8 cellular contexts compared by ENCODE assay signal in genomic region chr11:3421608-3422379, GRCh38. TPM values are rescaled to one million over a fixed set of nuclear protein-coding genes. Genes with fewer than 3 reads are reported as not detected.
DNase-seq lines count a peak whose midpoint lies in the region; ATAC-seq and TF ChIP-seq lines count a peak whose summit lies in the region.
"Not testable (repeated sequence)": the region's sequence is repeated elsewhere in the genome, so short reads cannot be mapped to it uniquely, and the experiment has no call there.

No MANE protein-coding gene starts in this region.

- ATAC-seq in heart right ventricle; naive thymus-derived CD4-positive, alpha-beta T cell: not testable (repeated sequence)

- H3K27ac Mint-ChIP-seq in activated CD4-positive, alpha-beta T cell treated with anti-CD3 and anti-CD28 coated beads, Interleukin-2, amount 10 ng/mL, durations not matched to agents 24 days and 14 days, result peak overlapping the region; percentile 67
- H3K27ac Mint-ChIP-seq in naive thymus-derived CD4-positive, alpha-beta T cell, result peak overlapping the region; percentile 74 to 99 (median 88)

- DNase-seq in BE2C (peak; percentile 47), HAP-1 (ENCODE audit: low spot score in 2 of 2) (peak; percentile 2 to 32), NCI-H345 (lab: John Stamatoyannopoulos, UW) (peak; percentile 50), brain microvascular endothelial cell (peak; percentile 82), heart right ventricle (peak in 1 of 2 donors; percentile 14)
- DNase-seq in activated CD4-positive, alpha-beta T cell treated with anti-CD3 and anti-CD28 coated beads, Interleukin-2, amount 10 ng/mL, durations not matched to agents 24 days and 14 days, result not testable (repeated sequence)
- DNase-seq in naive thymus-derived CD4-positive, alpha-beta T cell, result peak in 4 of 9 donors; percentile 10 to 37 (median 25)
- peak; percentile 12 for DNase-seq in stimulated activated CD4-positive, alpha-beta T cell treated with anti-CD3 and anti-CD28 coated beads, Interleukin-4, amount 100 ng/mL, for 24 hours

- H3K4me3 Mint-ChIP-seq in activated CD4-positive, alpha-beta T cell treated with anti-CD3 and anti-CD28 coated beads, Interleukin-2, amount 10 ng/mL, durations not matched to agents 24 days and 14 days, result peak overlapping the region; percentile 95
- peak overlapping the region; percentile 90 to 98 (median 94) for H3K4me3 Mint-ChIP-seq in naive thymus-derived CD4-positive, alpha-beta T cell

- intact Hi-C loops in activated CD4-positive, alpha-beta T cell treated with anti-CD3 and anti-CD28 coated beads, Interleukin-2, amount 10 ng/mL, durations not matched to agents 24 days and 14 days (cut with micrococcal nuclease), result loop anchor here (1.0 to 5.0 kb wide), 2 partner anchors 42 to 519 kb away; partner anchors contain the start of gene ZNF195
- intact Hi-C loops in heart right ventricle (cut with DNase I), result not testable (repeated sequence)
- intact Hi-C loops in naive thymus-derived CD4-positive, alpha-beta T cell (cut with micrococcal nuclease), result loop anchor here (1.0 to 10.0 kb wide), 12 partner anchors 13 to 975 kb away; partner anchors contain the start of genes CDKN1C (in 2 of the 2), NAP1L4 (in 2 of the 2), NUP98 (in 2 of the 2) and ZNF195 (in 2 of the 2)

- not testable (repeated sequence) for H3K36me3 Mint-ChIP-seq in activated CD4-positive, alpha-beta T cell treated with anti-CD3 and anti-CD28 coated beads, Interleukin-2, amount 10 ng/mL, durations not matched to agents 24 days and 14 days (ENCODE audit: low read depth); naive thymus-derived CD4-positive, alpha-beta T cell

- peaks cover 22% of the 10 kb centered on the region for H3K27me3 Mint-ChIP-seq in activated CD4-positive, alpha-beta T cell treated with anti-CD3 and anti-CD28 coated beads, Interleukin-2, amount 10 ng/mL, durations not matched to agents 24 days and 14 days
- peaks cover 0 to 38% (median 3%) of the 10 kb centered on the region in 5 donors for H3K27me3 Mint-ChIP-seq in naive thymus-derived CD4-positive, alpha-beta T cell

- 3 to 4% methylated on average over 41 to 42 of the region's 42 CpGs for WGBS in heart right ventricle, 2 donors

- not testable (repeated sequence) for H3K27me3 ChIP-seq in BE2C; HAP-1 (ENCODE audit: low read depth); brain microvascular endothelial cell (replicated peaks); heart right ventricle; naive thymus-derived CD4-positive, alpha-beta T cell (ENCODE audit: control insufficient read depth in 2 of 2, insufficient read depth in 2 of 2, low read length in 2 of 2)

- not testable (repeated sequence) for H3K9me3 ChIP-seq in BE2C; HAP-1; heart right ventricle; naive thymus-derived CD4-positive, alpha-beta T cell (ENCODE audit: control insufficient read depth in 2 of 3, low read length in 3 of 3)

- H3K4me1 ChIP-seq in BE2C; HAP-1; naive thymus-derived CD4-positive, alpha-beta T cell (ENCODE audit: control insufficient read depth in 2 of 2, insufficient read depth in 2 of 2, low read length in 2 of 2): not testable (repeated sequence)
- peaks cover 0 to 15% (median 6%) of the 10 kb centered on the region in 9 donors for H3K4me1 ChIP-seq in heart right ventricle

- in situ Hi-C loops in HAP-1 (cut with MboI; ENCODE audit: low sequenced_read_pairs), result loop anchor here (25.0 kb wide), 2 partner anchors 359 to 484 kb away; partner anchors contain the start of genes CARS1 and PHLDA2
- in situ Hi-C loops in brain microvascular endothelial cell (cut with HindIII; ENCODE audit: low pct_ligation_motif_present, low sequenced_read_pairs), result not testable (repeated sequence)

- H3K9me3 Mint-ChIP-seq in activated CD4-positive, alpha-beta T cell treated with anti-CD3 and anti-CD28 coated beads, Interleukin-2, amount 10 ng/mL, durations not matched to agents 24 days and 14 days; naive thymus-derived CD4-positive, alpha-beta T cell: not testable (repeated sequence)

- H3K27ac ChIP-seq in brain microvascular endothelial cell (peak overlapping the region; percentile 85), heart right ventricle (peak overlapping the region in 9 of 10 donors; percentile 24 to 79 (median 71))
- H3K27ac ChIP-seq in naive thymus-derived CD4-positive, alpha-beta T cell (ENCODE audit: low read depth, low read length), result peak overlapping the region; percentile 88

- not testable (repeated sequence) for H3K4me1 Mint-ChIP-seq in activated CD4-positive, alpha-beta T cell treated with anti-CD3 and anti-CD28 coated beads, Interleukin-2, amount 10 ng/mL, durations not matched to agents 24 days and 14 days
- peaks cover 5 to 21% (median 14%) of the 10 kb centered on the region in 7 donors for H3K4me1 Mint-ChIP-seq in naive thymus-derived CD4-positive, alpha-beta T cell

- H3K36me3 ChIP-seq in BE2C; HAP-1 (replicated peaks); brain microvascular endothelial cell (replicated peaks); heart right ventricle; naive thymus-derived CD4-positive, alpha-beta T cell (ENCODE audit: control insufficient read depth in 2 of 3, insufficient read depth in 3 of 3, low read length in 3 of 3): not testable (repeated sequence)

- POLR2A ChIA-PET in naive thymus-derived CD4-positive, alpha-beta T cell (lab: Charles Lee), result interaction anchor here (0.7 kb wide), 1 partner anchor 43 kb away, joined by 5 read pairs; no protein-coding TSS in a partner anchor

- H3K4me3 ChIP-seq in BE2C (ENCODE audit: low read depth, low read length), result peak overlapping the region; percentile 54
- peak overlapping the region; percentile 48 for H3K4me3 ChIP-seq in HAP-1
- peak overlapping the region; percentile 60 for H3K4me3 ChIP-seq in brain microvascular endothelial cell (ENCODE audit: low read depth, low read length)
- peak overlapping the region; percentile 49 to 77 (median 66) for H3K4me3 ChIP-seq in heart right ventricle
- H3K4me3 ChIP-seq in naive thymus-derived CD4-positive, alpha-beta T cell (ENCODE audit: low read length), result peak overlapping the region; percentile 61

- TF ChIP-seq CTCF in BE2C (IDR thresholded peaks at IDR 0.05; ENCODE audit: low read depth, low read length); brain microvascular endothelial cell (IDR thresholded peaks at IDR 0.05; ENCODE audit: low read depth, low read length, missing control alignments); heart right ventricle (IDR thresholded peaks at IDR 0.05): not testable (repeated sequence)

- CTCF ChIA-PET in naive thymus-derived CD4-positive, alpha-beta T cell (lab: Charles Lee), result not testable (repeated sequence)

RNA-seq across cellular contexts. Expression of gene ZNF195, which starts 42.8 kb away (rescaled TPM):
- polyA plus RNA-seq in BE2C (2012; ENCODE audit: insufficient read depth, insufficient read length, low read depth), result 20.1 TPM
- total RNA-seq in activated CD4-positive, alpha-beta T cell treated with anti-CD3 and anti-CD28 coated beads, Interleukin-2, amount 10 ng/mL, durations not matched to agents 24 days and 14 days, result 39.4 and 44.0 TPM in 2 replicates
- total RNA-seq in heart right ventricle, result 10 to 100 TPM in 7 of 10 donors, 1 to 10 TPM in 3; 7.7 to 14.2 (median 11.1) TPM
- polyA plus RNA-seq in heart right ventricle, result 10 to 100 TPM in 1 of 2 donors, 1 to 10 TPM in 1; 6.4 to 11.8 TPM
- 10 to 100 TPM; 18.4 to 39.0 (median 33.7) TPM for total RNA-seq in naive thymus-derived CD4-positive, alpha-beta T cell
- polyA plus RNA-seq in naive thymus-derived CD4-positive, alpha-beta T cell, result 10 to 100 TPM; 18.9 to 21.0 TPM
